In the genomic region with DNA sequence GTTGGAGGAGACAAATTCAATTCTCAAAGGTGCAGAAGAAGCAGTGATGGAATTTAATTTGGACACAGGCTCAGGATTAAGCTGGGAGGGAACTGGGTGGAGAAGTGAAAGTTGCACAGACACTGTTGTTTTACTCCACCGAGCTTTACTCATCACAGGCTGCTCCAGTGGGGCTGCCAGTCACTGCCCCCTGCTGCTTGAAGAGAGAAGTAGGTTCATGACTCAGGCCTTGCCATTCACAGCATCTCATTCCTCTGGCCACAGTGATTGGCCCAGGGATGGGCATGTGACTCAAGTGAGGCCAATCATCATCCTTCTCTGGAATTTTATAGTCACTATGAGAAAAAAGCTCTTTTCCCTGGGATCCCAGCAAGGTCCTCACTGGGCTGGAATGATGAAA, we compare ENCODE assay signal across 8 cellular contexts. TPM values are rescaled to one million over a fixed set of nuclear protein-coding genes. Genes with fewer than 3 reads are reported as not detected.
DNase-seq lines count a peak whose midpoint lies in the region; ATAC-seq, FAIRE-seq and TF ChIP-seq lines count a peak whose summit lies in the region.

No MANE protein-coding gene starts in this region.

- TF ChIP-seq EP300 in H1 (IDR thresholded peaks at IDR 0.05; ENCODE audit: borderline replicate concordance in 1 of 2, low read depth in 2 of 2, low read length in 2 of 2) (no peak), sigmoid colon (IDR thresholded peaks at IDR 0.05) (no peak)

- H4K5ac ChIP-seq in H1 (ENCODE audit: insufficient read length, low read depth, low read length), result no peak overlapping the region

- H2AK5ac ChIP-seq in H1 (ENCODE audit: low read depth, low read length), result no peak overlapping the region

- TF ChIP-seq CTCF in H1 (IDR thresholded peaks at IDR 0.05; ENCODE audit: control extremely low read depth in 1 of 3, insufficient read depth in 1 of 3, low read depth in 1 of 3, low read length in 3 of 3), result peak; percentile 44 to 49 (median 48)
- TF ChIP-seq CTCF in sigmoid colon (IDR thresholded peaks at IDR 0.05), result peak in 1 of 4 experiments; percentile 14

- no peak overlapping the region for H2BK15ac ChIP-seq in H1 (ENCODE audit: low read length)

- peak; percentile 49 to 64; a peak in 3 of 4 replicates for TF ChIP-seq RAD21 in H1 (IDR thresholded peaks at IDR 0.05 in 1 of 2, conservative IDR thresholded peaks at IDR 0.05 in 1 of 2; ENCODE audit: low read depth in 2 of 2, low read length in 2 of 2)

- H3K9me3 Mint-ChIP-seq in CD8-positive, alpha-beta memory T cell, result no peaks in the 10 kb centered on the region

- H3K4ac ChIP-seq in H1 (replicated peaks; ENCODE audit: insufficient read length, low read depth, low read length), result no peak overlapping the region

- H3K27me3 ChIP-seq in CD8-positive, alpha-beta memory T cell (ENCODE audit: insufficient read depth, low read length, poor library complexity, severe bottlenecking), result no peaks in the 10 kb centered on the region
- H3K27me3 ChIP-seq in H1 (replicated peaks in 1 of 4; ENCODE audit: control insufficient read depth in 3 of 4, extremely low read depth in 1 of 4, insufficient read depth in 3 of 4, low read length in 3 of 4), result no peaks in the 10 kb centered on the region
- no peaks in the 10 kb centered on the region for H3K27me3 ChIP-seq in sigmoid colon

- peaks cover 0 to 18% of the 10 kb centered on the region in 2 experiments; a peak in 2 of 4 replicates for H3K79me2 ChIP-seq in H1 (ENCODE audit: control insufficient read depth in 1 of 2, insufficient read depth in 2 of 2, low read length in 2 of 2)

- H3K4me1 ChIP-seq in CD8-positive, alpha-beta memory T cell (ENCODE audit: insufficient read depth, low read length), result peaks cover 52% of the 10 kb centered on the region
- H3K4me1 ChIP-seq in H1 (replicated peaks in 1 of 4; ENCODE audit: control insufficient read depth in 3 of 4, insufficient read depth in 4 of 4, low read length in 3 of 4), result peaks cover 0 to 4% (median 3%) of the 10 kb centered on the region in 4 experiments; a peak in 4 of 7 replicates
- H3K4me1 ChIP-seq in sigmoid colon, result peaks cover 0 to 80% (median 53%) of the 10 kb centered on the region in 4 donors

- H3K56ac ChIP-seq in H1 (replicated peaks; ENCODE audit: insufficient read length, low read depth, low read length), result no peak overlapping the region

- no peaks in the 10 kb centered on the region for H3K9me3 ChIP-seq in CD8-positive, alpha-beta memory T cell (ENCODE audit: low read length)
- H3K9me3 ChIP-seq in H1 (ENCODE audit: insufficient read depth in 2 of 2, low read depth in 1 of 2, low read length in 1 of 2) (no peaks in the 10 kb centered on the region), sigmoid colon (no peaks in the 10 kb centered on the region)

- H3K36me3 Mint-ChIP-seq in CD8-positive, alpha-beta memory T cell, result peaks cover 0 to 4% (median 0%) of the 10 kb centered on the region in 3 donors

- peaks cover 0 to 5% (median 0%) of the 10 kb centered on the region in 3 donors for H3K4me1 Mint-ChIP-seq in CD8-positive, alpha-beta memory T cell

- H3K79me1 ChIP-seq in H1 (ENCODE audit: low read depth, low read length), result peaks cover 8% of the 10 kb centered on the region

- intact Hi-C loops in sigmoid colon (cut with DNase I), result no loop called here

- POLR2A ChIA-PET in CD8-positive, alpha-beta memory T cell (lab: Charles Lee), result interaction anchor here (1.1 kb wide), 1 partner anchor 12 kb away, joined by 5 read pairs; the partner anchor contains the start of gene GNAO1
- POLR2A ChIA-PET in H1 (lab: Charles Lee; ENCODE audit: partially characterized antibody), result interaction anchor here (0.8 to 1.4 kb wide), 3 partner anchors 11 to 21 kb away, joined by 3 to 5 read pairs (median 4); partner anchors contain the start of gene GNAO1

- no peak overlapping the region for H2BK20ac ChIP-seq in H1 (ENCODE audit: low read length)

- no peak overlapping the region for H3K23ac ChIP-seq in H1 (ENCODE audit: insufficient read length)

- no peak overlapping the region for H3K4me2 ChIP-seq in H1 (ENCODE audit: insufficient read depth in 1 of 2, low read depth in 2 of 2, low read length in 2 of 2)

- no peak overlapping the region for H3K4me3 Mint-ChIP-seq in CD8-positive, alpha-beta memory T cell

- no peaks in the 10 kb centered on the region for H3K27me3 Mint-ChIP-seq in CD8-positive, alpha-beta memory T cell

- no peak overlapping the region for H3K27ac Mint-ChIP-seq in CD8-positive, alpha-beta memory T cell

- no peak overlapping the region for H2BK12ac ChIP-seq in H1 (ENCODE audit: low read depth, low read length)

- H3K4me3 ChIP-seq in CD8-positive, alpha-beta memory T cell (ENCODE audit: low read length), result no peak overlapping the region
- no peak overlapping the region for H3K4me3 ChIP-seq in H1 (ENCODE audit: extremely low read depth in 1 of 4, insufficient read depth in 2 of 4, low read depth in 3 of 4, low read length in 4 of 4)
- H3K4me3 ChIP-seq in sigmoid colon, result no peak overlapping the region

- no peak overlapping the region for H4K8ac ChIP-seq in H1 (ENCODE audit: extremely low read depth, insufficient read depth, low read length)

- TF ChIP-seq POLR2A in H1 (IDR thresholded peaks at IDR 0.05; ENCODE audit: control extremely low read depth in 1 of 2, low read depth in 2 of 2, low read length in 2 of 2) (no peak), sigmoid colon (IDR thresholded peaks at IDR 0.05) (no peak)

- H3K23me2 ChIP-seq in H1 (ENCODE audit: low read depth, low read length), result no peaks in the 10 kb centered on the region

- DNase-seq in CD8-positive, alpha-beta memory T cell, result peak in 3 of 5 donors; percentile 20 to 71 (median 62)
- DNase-seq in T-helper 9 cell (peak; percentile 24), H1 (ENCODE audit: low read depth in 1 of 2, low spot score in 2 of 2) (peak in 1 of 2 experiments; percentile 53), sigmoid colon (no peak), NCI-H2227 (lab: John Stamatoyannopoulos, UW; ENCODE audit: unreplicated experiment) (no peak), 8988T (no peak)

- CTCF ChIA-PET in CD8-positive, alpha-beta memory T cell (lab: Charles Lee), result interaction anchor here (0.6 to 3.2 kb wide), 21 partner anchors 10 to 259 kb away, joined by 3 to 28 read pairs (median 4); partner anchors contain the start of gene GNAO1
- CTCF ChIA-PET in H1 (lab: Charles Lee; ENCODE audit: partially characterized antibody), result interaction anchor here (0.6 to 3.2 kb wide), 28 partner anchors 8 to 699 kb away, joined by 3 to 14 read pairs (median 3); no protein-coding TSS in a partner anchor

- 75% methylated on average over 1 of the region's 1 CpG; no CpG with 5 or more reads in 1 of the 2 experiments for WGBS in H1 (ENCODE audit: extremely low coverage in 1 of 2, insufficient coverage in 1 of 2, insufficient read length in 1 of 2, insufficient replicate concordance in 2 of 2, low coverage in 1 of 2, low lambda C conversion rate in 2 of 2, missing lambda C conversion rate in 1 of 2), 2 experiments
- WGBS in sigmoid colon, 2 donors, result 11 to 37% methylated on average over 1 of the region's 1 CpG

- H2AFZ ChIP-seq in H1 (ENCODE audit: low read length), result no peak overlapping the region

- H4K20me1 ChIP-seq in H1 (replicated peaks in 1 of 2; ENCODE audit: control insufficient read depth in 1 of 2, insufficient read depth in 2 of 2, low read length in 2 of 2), result no peaks in the 10 kb centered on the region

- H2BK120ac ChIP-seq in H1 (replicated peaks; ENCODE audit: low read depth, low read length), result no peak overlapping the region

- H3K27ac ChIP-seq in CD8-positive, alpha-beta memory T cell (ENCODE audit: low read depth, low read length), result no peak overlapping the region
- no peak overlapping the region for H3K27ac ChIP-seq in H1 (ENCODE audit: low read depth, low read length)
- H3K27ac ChIP-seq in sigmoid colon, result peak overlapping the region in 3 of 4 donors; percentile 49 to 68 (median 63)

- H3K18ac ChIP-seq in H1 (ENCODE audit: extremely low read depth, low read length), result no peak overlapping the region

- H3K36me3 ChIP-seq in CD8-positive, alpha-beta memory T cell (ENCODE audit: insufficient read depth, low read length), result no peaks in the 10 kb centered on the region
- no peaks in the 10 kb centered on the region for H3K36me3 ChIP-seq in H1 (ENCODE audit: control insufficient read depth in 2 of 4, insufficient read depth in 4 of 4, low read length in 3 of 4)
- H3K36me3 ChIP-seq in sigmoid colon, result no peaks in the 10 kb centered on the region

- no peak overlapping the region for H4K91ac ChIP-seq in H1 (replicated peaks; ENCODE audit: insufficient read length, low read length)

- no peak overlapping the region for H2BK5ac ChIP-seq in H1 (ENCODE audit: low read depth, low read length)

- peak; percentile 81 for ATAC-seq in GM19351 (IDR thresholded peaks at IDR 0.05; ENCODE audit: unreplicated experiment)
- peak; percentile 69 for ATAC-seq in HG03469 (IDR thresholded peaks at IDR 0.05; ENCODE audit: unreplicated experiment)

- FAIRE-seq in H1 (lab: Jason Lieb, UNC), result peak; percentile 65

- no peak overlapping the region for H3K9ac ChIP-seq in H1 (replicated peaks in 1 of 4; ENCODE audit: extremely low read depth in 1 of 4, low read depth in 3 of 4, low read length in 3 of 4)

- no peak overlapping the region for H3K14ac ChIP-seq in H1 (ENCODE audit: insufficient read length)

TF ChIP-seq in H1, 55 proteins besides CTCF, POLR2A, EP300 and RAD21 (continues in another document):
- peak; percentile 86 for TF ChIP-seq USF2 (IDR thresholded peaks at IDR 0.05; ENCODE audit: low read length)
- peak; percentile 17; the same call in 1 of the 2 replicates for TF ChIP-seq BACH1 (IDR thresholded peaks at IDR 0.05; ENCODE audit: low read length)
- TF ChIP-seq SP1 (IDR thresholded peaks at IDR 0.05; ENCODE audit: low read depth, low read length), result 0 out of 2 replicates have a peak, but pooled peaks have one; percentile 17

RNA-seq across cellular contexts. Expression of gene GNAO1, which starts 11.8 kb away (rescaled TPM):
- total RNA-seq in CD8-positive, alpha-beta memory T cell, result 1 to 10 TPM; 2.5 TPM
- 0.86 TPM for polyA plus RNA-seq in CD8-positive, alpha-beta memory T cell
- total RNA-seq in H1 (2021; fragmentation: NEBNext Ultra II Directional; extraction: Animal tissue kit (Norgen Biotek cat#: 25700)), result 30.2 and 34.4 TPM in 2 replicates
- 6.7 and 10.8 TPM in 2 replicates for polyA plus RNA-seq in H1 (2011; rRNA removed)
- 5.7 TPM for polyA plus RNA-seq in H1 (2011; cell fraction: cytosol; rRNA removed)
- polyA plus RNA-seq in H1 (2011; cell fraction: nucleus; rRNA removed), result 14.2 TPM
- 18.7 to 24.3 TPM (median 22.5 TPM) in 4 replicates for polyA plus RNA-seq in H1 (2012, experiment 1 of 2)
- polyA plus RNA-seq in H1 (2012, experiment 2 of 2), result 18.5 TPM
- polyA plus RNA-seq in H1 (2013, experiment 1 of 2), result 11.1 TPM
- 10.6 TPM for polyA plus RNA-seq in H1 (2013, experiment 2 of 2)
- 11.8 and 13.1 TPM in 2 replicates for polyA minus RNA-seq in H1 (2011; rRNA and poly(A)+ RNA removed)
- 15.0 TPM for polyA minus RNA-seq in H1 (2011; cell fraction: cytosol; rRNA and poly(A)+ RNA removed)
- 14.7 TPM for polyA minus RNA-seq in H1 (2011; cell fraction: nucleus; rRNA and poly(A)+ RNA removed)
- 10 to 100 TPM; 28.8 to 67.0 (median 32.4) TPM for total RNA-seq in sigmoid colon
- polyA plus RNA-seq in sigmoid colon, result 1 to 10 TPM in 2 of 3 donors, under 1 TPM in 1; 0.69 to 8.2 (median 1.8) TPM

Comparison
In these comparisons a context has a peak if more than half of its experiments do, and no peak if none do; other contexts are left out.
1. DNase-seq: peak in CD8-positive, alpha-beta memory T cell (3 of 5) and T-helper 9 cell (single experiment); none in sigmoid colon (single experiment), NCI-H2227 (single experiment) and 8988T (single experiment).
2. H3K27ac ChIP-seq: peak in sigmoid colon (3 of 4); none in CD8-positive, alpha-beta memory T cell (single experiment) and H1 (single experiment).